Comparison of ENCODE assay signal across 26 cellular contexts in genomic region chr7:137475966-137476365, GRCh38.
DNase-seq lines count a peak whose midpoint lies in the region; ATAC-seq and TF ChIP-seq lines count a peak whose summit lies in the region.
"Had no signal": no experiment of that assay in that cellular context is flagged by ENCODE, and none has a peak within 500 bp of the region (broad histone marks: within the 10 kb centered on the region; RNA-seq: fewer than 3 reads in every experiment).

No MANE protein-coding gene starts in this region.

- no peaks in the 10 kb centered on the region for H3K4me1 ChIP-seq in vagina
- H3K4me1 ChIP-seq: left ventricle myocardium inferior, pancreas had no signal

- TF ChIP-seq CTCF in fibroblast of mammary gland (conservative IDR thresholded peaks at IDR 0.05; ENCODE audit: control insufficient read depth, insufficient read depth, low read depth, low read length) (no peak), vagina (IDR thresholded peaks at IDR 0.05) (no peak)

- H3K27me3 ChIP-seq in vagina, result no peaks in the 10 kb centered on the region

- H3K36me3 ChIP-seq in vagina, result no peaks in the 10 kb centered on the region
- H3K36me3 ChIP-seq: left ventricle myocardium inferior, pancreas, thoracic aorta had no signal

- intact Hi-C loops in vagina (cut with DNase I), result no loop called here

- ATAC-seq in stimulated activated naive CD8-positive, alpha-beta T cell treated with anti-CD3 and anti-CD28 coated beads, Interleukin-15, Interleukin-2, amounts not matched to agents 100 U/mL and 50 U/mL, for 24 hours, result no peak
- ATAC-seq: GM23338, pancreas, right cardiac atrium had no signal

- no peak for TF ChIP-seq POLR2A in vagina (IDR thresholded peaks at IDR 0.05)

- H3K9me3 ChIP-seq in vagina, result no peaks in the 10 kb centered on the region
- H3K9me3 ChIP-seq: left ventricle myocardium inferior, pancreas, thoracic aorta had no signal

- H3K4me3 ChIP-seq in fibroblast of mammary gland (ENCODE audit: control insufficient read depth, low read depth, low read length) (no peak overlapping the region), vagina (no peak overlapping the region)
- H3K4me3 ChIP-seq: GM23338, left ventricle myocardium inferior, pancreas, thoracic aorta had no signal

- DNase-seq in GM03348 (ENCODE audit: low spot score) (peak; percentile 13), RPMI7951 (ENCODE audit: low read depth) (peak; percentile 51), fibroblast of mammary gland (ENCODE audit: low read depth) (peak; percentile 61), putamen (ENCODE audit: low spot score) (peak; percentile 39), NCI-H187 (lab: John Stamatoyannopoulos, UW) (no peak), activated T-cell treated with anti-CD3 and anti-CD28 coated beads for 4 hours (no peak), vagina (ENCODE audit: extremely low spot score in 2 of 2) (no peak)
- no peak for DNase-seq in stimulated activated naive CD8-positive, alpha-beta T cell treated with anti-CD3 and anti-CD28 coated beads, Interleukin-15, Interleukin-2, amounts not matched to agents 100 U/mL and 50 U/mL, for 24 hours
- DNase-seq: activated CD4-positive, alpha-beta T cell treated with anti-CD3 and anti-CD28 coated beads, Interleukin-2, amount 50 U/mL, for 48 hours; activated CD8-positive, alpha-beta memory T cell treated with anti-CD3 and anti-CD28 coated beads, Interleukin-2, amount 50 U/mL, for 48 hours; activated effector memory CD4-positive, alpha-beta T cell treated with Interleukin-2 at 50 U/mL for 16 hours; activated naive CD8-positive, alpha-beta T cell treated with anti-CD3 and anti-CD28 coated beads, Interleukin-2, amount 10 ng/mL, durations not matched to agents 7 days and 5 days; foreskin melanocyte; left ventricle myocardium inferior; MV-4-11; NCI-H146; NCI-H748 treated with DMSO at 0.1 percent for 48 hours; pancreas; right cardiac atrium; SHP77; stimulated activated CD4-positive, alpha-beta T cell treated with anti-CD3 and anti-CD28 coated beads, Interleukin-12 subunit alpha, Interleukin-12 subunit beta, amount 100 ng/mL, for 4 hours; stimulated activated CD4-positive, alpha-beta T cell treated with anti-CD3 and anti-CD28 coated beads, Interleukin-4, amount 100 ng/mL, for 4 hours; stimulated activated naive CD4-positive, alpha-beta T cell had no signal

- H3K27ac ChIP-seq in vagina, result no peak overlapping the region
- H3K27ac ChIP-seq: epithelial cell of prostate, left ventricle myocardium inferior, pancreas, thoracic aorta had no signal

Comparison
In these comparisons a context has a peak if more than half of its experiments do, and no peak if none do; other contexts are left out.
1. DNase-seq: peak in GM03348 (single experiment), RPMI7951 (single experiment), fibroblast of mammary gland (single experiment) and putamen (single experiment); none in NCI-H187 (0 of 2), activated T-cell treated with anti-CD3 and anti-CD28 coated beads for 4 hours (single experiment), vagina (0 of 2) and stimulated activated naive CD8-positive, alpha-beta T cell treated with anti-CD3 and anti-CD28 coated beads, Interleukin-15, Interleukin-2, amounts not matched to agents 100 U/mL and 50 U/mL, for 24 hours (single experiment).